Comparison of ENCODE assay signal across 19 cellular contexts in the genomic region with DNA sequence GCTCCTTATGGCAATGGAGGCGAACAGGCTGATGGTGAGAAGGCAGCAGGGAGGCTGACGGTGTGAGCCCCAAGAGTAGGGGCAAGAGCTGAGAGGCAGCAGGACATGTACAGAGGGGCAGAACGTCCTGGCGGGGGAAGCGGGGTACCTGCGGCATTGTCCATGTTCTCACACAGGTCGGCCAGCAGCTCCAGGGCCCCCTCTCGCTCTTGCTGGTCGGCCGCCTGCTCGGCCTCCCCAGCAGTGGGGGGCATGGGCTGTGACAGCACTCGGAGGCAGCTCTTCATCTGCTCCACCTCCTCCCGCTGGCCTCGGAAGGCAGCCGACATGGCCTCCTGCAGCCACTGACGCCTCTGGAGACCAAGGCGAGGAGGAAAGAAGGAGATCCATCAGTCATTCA. TPM values are rescaled to one million over a fixed set of nuclear protein-coding genes. Genes with fewer than 3 reads are reported as not detected.
DNase-seq lines count a peak whose midpoint lies in the region; ATAC-seq lines count a peak whose summit lies in the region.
"Had no signal": no experiment of that assay in that cellular context is flagged by ENCODE, and none has a peak within 500 bp of the region (broad histone marks: within the 10 kb centered on the region; RNA-seq: fewer than 3 reads in every experiment).

No MANE protein-coding gene starts in this region.

- H3K27ac Mint-ChIP-seq in activated naive CD4-positive, alpha-beta T cell treated with anti-CD3 and anti-CD28 coated beads, Interleukin-2, amount 50 U/mL, for 24 hours = peak overlapping the region; percentile 59
- peak overlapping the region; percentile 97 for H3K27ac Mint-ChIP-seq in activated CD4-positive, alpha-beta memory T cell treated with anti-CD3 and anti-CD28 coated beads, Interleukin-2, amount 10 ng/mL, durations not matched to agents 7 days and 5 days
- H3K27ac Mint-ChIP-seq in naive thymus-derived CD8-positive, alpha-beta T cell = peak overlapping the region in 4 of 10 donors; percentile 56 to 100 (median 88)
- H3K27ac Mint-ChIP-seq: stimulated activated naive CD8-positive, alpha-beta T cell treated with anti-CD3 and anti-CD28 coated beads, Interleukin-15, amount 100 ng/mL, for 72 hours had no signal

- H3K4me1 Mint-ChIP-seq in activated naive CD4-positive, alpha-beta T cell treated with anti-CD3 and anti-CD28 coated beads, Interleukin-2, amount 50 U/mL, for 24 hours = peaks cover 11% of the 10 kb centered on the region
- peaks cover 51% of the 10 kb centered on the region for H3K4me1 Mint-ChIP-seq in activated CD4-positive, alpha-beta memory T cell treated with anti-CD3 and anti-CD28 coated beads, Interleukin-2, amount 10 ng/mL, durations not matched to agents 7 days and 5 days
- peaks cover 13 to 49% (median 30%) of the 10 kb centered on the region in 4 donors for H3K4me1 Mint-ChIP-seq in naive thymus-derived CD8-positive, alpha-beta T cell

- no peak for ATAC-seq in naive thymus-derived CD8-positive, alpha-beta T cell
- ATAC-seq: Right ventricle myocardium inferior; stimulated activated naive CD8-positive, alpha-beta T cell treated with anti-CD3 and anti-CD28 coated beads, Interleukin-15, amount 100 ng/mL, for 72 hours had no signal

- no peaks in the 10 kb centered on the region for H3K9me3 Mint-ChIP-seq in activated naive CD4-positive, alpha-beta T cell treated with anti-CD3 and anti-CD28 coated beads, Interleukin-2, amount 50 U/mL, for 24 hours
- H3K9me3 Mint-ChIP-seq in activated CD4-positive, alpha-beta memory T cell treated with anti-CD3 and anti-CD28 coated beads, Interleukin-2, amount 10 ng/mL, durations not matched to agents 7 days and 5 days = no peaks in the 10 kb centered on the region
- H3K9me3 Mint-ChIP-seq in naive thymus-derived CD8-positive, alpha-beta T cell = no peaks in the 10 kb centered on the region
- H3K9me3 Mint-ChIP-seq: activated naive CD8-positive, alpha-beta T cell treated with anti-CD3 and anti-CD28 coated beads, Interleukin-2, amount 10 ng/mL, durations not matched to agents 7 days and 5 days; stimulated activated naive CD8-positive, alpha-beta T cell treated with anti-CD3 and anti-CD28 coated beads, Interleukin-15, amount 100 ng/mL, for 72 hours had no signal

- POLR2A ChIA-PET in activated CD4-positive, alpha-beta memory T cell treated with anti-CD3 and anti-CD28 coated beads, Interleukin-2, amount 10 ng/mL, durations not matched to agents 7 days and 5 days (lab: Charles Lee) = interaction anchor here (0.9 to 6.9 kb wide), 5 partner anchors 16 to 160 kb away, joined by 3 to 96 read pairs (median 8); partner anchors contain the start of genes PPP1R12C, PPP6R1 and UBE2S
- POLR2A ChIA-PET in naive thymus-derived CD8-positive, alpha-beta T cell (lab: Charles Lee) = interaction anchor here (0.6 to 6.9 kb wide), 4 partner anchors 14 to 237 kb away, joined by 3 to 142 read pairs (median 4); partner anchors contain the start of gene PPP6R1

- in situ Hi-C loops in KBM-7 (cut with MboI; ENCODE audit: low pct_unique_long_range_greater_than_20kb, low sequenced_read_pairs) = no loop called here

- intact Hi-C loops in cardiac septum (cut with DNase I) = no loop called here

- H3K4me3 Mint-ChIP-seq in activated naive CD4-positive, alpha-beta T cell treated with anti-CD3 and anti-CD28 coated beads, Interleukin-2, amount 50 U/mL, for 24 hours = peak overlapping the region; percentile 39
- H3K4me3 Mint-ChIP-seq in activated CD4-positive, alpha-beta memory T cell treated with anti-CD3 and anti-CD28 coated beads, Interleukin-2, amount 10 ng/mL, durations not matched to agents 7 days and 5 days = peak overlapping the region; percentile 59
- H3K4me3 Mint-ChIP-seq in naive thymus-derived CD8-positive, alpha-beta T cell = peak overlapping the region in 6 of 10 donors; percentile 16 to 77 (median 51)
- H3K4me3 Mint-ChIP-seq: activated naive CD8-positive, alpha-beta T cell treated with anti-CD3 and anti-CD28 coated beads, Interleukin-2, amount 10 ng/mL, durations not matched to agents 7 days and 5 days; stimulated activated naive CD8-positive, alpha-beta T cell treated with anti-CD3 and anti-CD28 coated beads, Interleukin-15, amount 100 ng/mL, for 72 hours had no signal

- DNase-seq in activated naive CD4-positive, alpha-beta T cell treated with Interleukin-2 at 50 U/mL for 16 hours = no peak
- no peak for DNase-seq in activated CD4-positive, alpha-beta memory T cell treated with anti-CD3 and anti-CD28 coated beads, Interleukin-2, amount 10 ng/mL, durations not matched to agents 7 days and 5 days
- no peak for DNase-seq in naive thymus-derived CD8-positive, alpha-beta T cell
- DNase-seq in NCI-H345 treated with DMSO at 0.1 percent for 48 hours (lab: John Stamatoyannopoulos, UW; ENCODE audit: unreplicated experiment) = no peak
- no peak for DNase-seq in EL
- no peak for DNase-seq in cardiac septum (ENCODE audit: low spot score)
- DNase-seq in KBM-7 = no peak
- DNase-seq: activated CD4-positive, CD25-positive, alpha-beta regulatory T cell; activated naive CD8-positive, alpha-beta T cell treated with anti-CD3 and anti-CD28 coated beads, Interleukin-2, amount 10 ng/mL, durations not matched to agents 7 days and 5 days; brain microvascular endothelial cell; GDM1; glutamatergic neuron; NCI-H187 treated with DMSO at 0.1 percent for 48 hours; stimulated activated CD4-positive, alpha-beta T cell treated with anti-CD3 and anti-CD28 coated beads, Interleukin-15, amount 100 ng/mL, for 24 hours; stimulated activated naive CD8-positive, alpha-beta T cell treated with anti-CD3 and anti-CD28 coated beads, Interleukin-15, amount 100 ng/mL, for 72 hours had no signal

- CTCF ChIA-PET in activated CD4-positive, alpha-beta memory T cell treated with anti-CD3 and anti-CD28 coated beads, Interleukin-2, amount 10 ng/mL, durations not matched to agents 7 days and 5 days (lab: Charles Lee) = interaction anchor here (1.2 to 3.0 kb wide), 6 partner anchors 15 to 190 kb away, joined by 3 to 13 read pairs (median 7); no protein-coding TSS in a partner anchor

- no peaks in the 10 kb centered on the region for H3K27me3 Mint-ChIP-seq in activated naive CD4-positive, alpha-beta T cell treated with anti-CD3 and anti-CD28 coated beads, Interleukin-2, amount 50 U/mL, for 24 hours
- H3K27me3 Mint-ChIP-seq in activated CD4-positive, alpha-beta memory T cell treated with anti-CD3 and anti-CD28 coated beads, Interleukin-2, amount 10 ng/mL, durations not matched to agents 7 days and 5 days = no peaks in the 10 kb centered on the region
- H3K27me3 Mint-ChIP-seq in naive thymus-derived CD8-positive, alpha-beta T cell = no peaks in the 10 kb centered on the region
- H3K27me3 Mint-ChIP-seq: activated naive CD8-positive, alpha-beta T cell treated with anti-CD3 and anti-CD28 coated beads, Interleukin-2, amount 10 ng/mL, durations not matched to agents 7 days and 5 days; stimulated activated naive CD8-positive, alpha-beta T cell treated with anti-CD3 and anti-CD28 coated beads, Interleukin-15, amount 100 ng/mL, for 72 hours had no signal

- H3K36me3 Mint-ChIP-seq in activated naive CD4-positive, alpha-beta T cell treated with anti-CD3 and anti-CD28 coated beads, Interleukin-2, amount 50 U/mL, for 24 hours = peaks cover 16% of the 10 kb centered on the region
- H3K36me3 Mint-ChIP-seq in activated CD4-positive, alpha-beta memory T cell treated with anti-CD3 and anti-CD28 coated beads, Interleukin-2, amount 10 ng/mL, durations not matched to agents 7 days and 5 days (ENCODE audit: low read depth) = peaks cover 22% of the 10 kb centered on the region
- H3K36me3 Mint-ChIP-seq in naive thymus-derived CD8-positive, alpha-beta T cell = peaks cover 0 to 46% (median 9%) of the 10 kb centered on the region in 3 donors

RNA-seq across cellular contexts. Expression of gene HSPBP1, which starts 2.4 kb away (rescaled TPM):
- total RNA-seq in activated CD4-positive, alpha-beta memory T cell treated with anti-CD3 and anti-CD28 coated beads, Interleukin-2, amount 10 ng/mL, durations not matched to agents 7 days and 5 days = 10 to 100 TPM; 28.9 to 29.0 TPM
- total RNA-seq in naive thymus-derived CD8-positive, alpha-beta T cell = 10 to 100 TPM; 20.3 to 20.4 TPM
- polyA plus RNA-seq in naive thymus-derived CD8-positive, alpha-beta T cell = 10 to 100 TPM; 38.6 to 44.8 (median 42.5) TPM
- 24.6 TPM for total RNA-seq in cardiac septum

RNA-seq across cellular contexts. Expression of gene BRSK1, which starts 6.3 kb away (rescaled TPM):
- total RNA-seq in activated CD4-positive, alpha-beta memory T cell treated with anti-CD3 and anti-CD28 coated beads, Interleukin-2, amount 10 ng/mL, durations not matched to agents 7 days and 5 days = 1 to 10 TPM; 5.6 to 5.7 TPM
- total RNA-seq in naive thymus-derived CD8-positive, alpha-beta T cell = 1 to 10 TPM; 1.9 to 2.9 TPM
- under 1 TPM in 1 of 3 donors, not detected in 2; 0.24 TPM for polyA plus RNA-seq in naive thymus-derived CD8-positive, alpha-beta T cell
- total RNA-seq in cardiac septum = 8.8 TPM

RNA-seq across cellular contexts. Expression of gene PPP6R1, which starts 18.7 kb away (rescaled TPM):
- 100 to 1,000 TPM; 213 to 229 TPM for total RNA-seq in activated CD4-positive, alpha-beta memory T cell treated with anti-CD3 and anti-CD28 coated beads, Interleukin-2, amount 10 ng/mL, durations not matched to agents 7 days and 5 days
- total RNA-seq in naive thymus-derived CD8-positive, alpha-beta T cell = 100 to 1,000 TPM; 167 to 168 TPM
- polyA plus RNA-seq in naive thymus-derived CD8-positive, alpha-beta T cell = 100 to 1,000 TPM in 1 of 3 donors, 10 to 100 TPM in 2; 57.3 to 131 (median 60.9) TPM
- 43.0 TPM for total RNA-seq in cardiac septum

RNA-seq across cellular contexts. Expression of gene TMEM150B, which starts 47.6 kb away (rescaled TPM):
- total RNA-seq in activated CD4-positive, alpha-beta memory T cell treated with anti-CD3 and anti-CD28 coated beads, Interleukin-2, amount 10 ng/mL, durations not matched to agents 7 days and 5 days = 1 to 10 TPM; 1.0 to 2.0 TPM
- not detected for total RNA-seq in naive thymus-derived CD8-positive, alpha-beta T cell
- not detected for polyA plus RNA-seq in naive thymus-derived CD8-positive, alpha-beta T cell
- total RNA-seq in cardiac septum = 0.62 TPM
- total RNA-seq: dermis microvascular lymphatic vessel endothelial cell, NCI-H460 had no signal

RNA-seq across cellular contexts. Expression of gene TMEM86B, which starts 48.9 kb away (rescaled TPM):
- 10 to 100 TPM; 10.3 to 12.4 TPM for total RNA-seq in activated CD4-positive, alpha-beta memory T cell treated with anti-CD3 and anti-CD28 coated beads, Interleukin-2, amount 10 ng/mL, durations not matched to agents 7 days and 5 days
- 10 to 100 TPM; 17.7 to 20.9 TPM for total RNA-seq in naive thymus-derived CD8-positive, alpha-beta T cell
- 1 to 10 TPM in 1 of 3 donors, under 1 TPM in 2; 0.17 to 2.3 (median 0.54) TPM for polyA plus RNA-seq in naive thymus-derived CD8-positive, alpha-beta T cell
- total RNA-seq in cardiac septum = 1.6 TPM
